In genomic region chr6:42075159-42075838, GRCh38 we compare ENCODE assay signal across 1 cellular context.
TF ChIP-seq lines count a peak whose summit lies in the region.

No MANE protein-coding gene starts in this region.

TF ChIP-seq in K562, 482 proteins besides CTCF, POLR2A, EP300 and RAD21 (continued from another document and continues in another):
- TF ChIP-seq CTCFL (IDR thresholded peaks at IDR 0.05; ENCODE audit: borderline replicate concordance, insufficient read depth, low read depth, low read length, poor library complexity, severe bottlenecking) (peak; percentile 49), RB1 (IDR thresholded peaks at IDR 0.05; ENCODE audit: low read depth) (peak; percentile 51; the same call in 1 of the 2 replicates), ZNF395 (CRISPR knock-in tag; IDR thresholded peaks at IDR 0.05) (no peak), RCOR1 (IDR thresholded peaks at IDR 0.05; ENCODE audit: borderline replicate concordance in 1 of 2, low read depth in 2 of 2, low read length in 2 of 2) (0 out of 4 replicates have a peak, but pooled peaks of 1 of the 2 experiments have one; percentile 37), TFAP4 (CRISPR knock-in tag; IDR thresholded peaks at IDR 0.05; ENCODE audit: borderline replicate concordance) (peak; percentile 28; the same call in 1 of the 2 replicates), XRCC5 (IDR thresholded peaks at IDR 0.05; ENCODE audit: low read depth, low read length) (0 out of 2 replicates have a peak, but pooled peaks have one; percentile 31), CHAMP1 (IDR thresholded peaks at IDR 0.05) (no peak), SP1 (CRISPR knock-in tag; IDR thresholded peaks at IDR 0.05) (peak; percentile 54; the same call in 1 of the 2 replicates), JUN (IDR thresholded peaks at IDR 0.05; ENCODE audit: borderline replicate concordance, low read depth, low read length) (0 out of 2 replicates have a peak, but pooled peaks have one; percentile 6), JUN (CRISPR knock-in tag; IDR thresholded peaks at IDR 0.05; ENCODE audit: borderline replicate concordance) (no peak), ELK3 (CRISPR knock-in tag; IDR thresholded peaks at IDR 0.05) (no peak), C11orf30 (IDR thresholded peaks at IDR 0.05; ENCODE audit: low read depth) (peak; percentile 88), ETV5 (CRISPR knock-in tag; IDR thresholded peaks at IDR 0.05; ENCODE audit: low read depth) (no peak; the same call in none of the 2 replicates), MAFG (tag; conservative IDR thresholded peaks at IDR 0.05) (peak; percentile 71), ARID2 (IDR thresholded peaks at IDR 0.05) (peak; percentile 80; the same call in 1 of the 2 replicates), ZFP91 (CRISPR knock-in tag; IDR thresholded peaks at IDR 0.05) (no peak), UBTF (IDR thresholded peaks at IDR 0.05; ENCODE audit: borderline replicate concordance in 1 of 2, low read depth in 2 of 2, low read length in 2 of 2) (0 out of 4 replicates have a peak, but pooled peaks of 1 of the 2 experiments have one; percentile 29), MCM5 (IDR thresholded peaks at IDR 0.05; ENCODE audit: low read depth) (no peak), HMGN3 (IDR thresholded peaks at IDR 0.05; ENCODE audit: borderline replicate concordance, extremely low read depth, insufficient read length, low read depth, low read length) (no peak), E2F6 (IDR thresholded peaks at IDR 0.05; ENCODE audit: borderline replicate concordance in 1 of 2, extremely low read depth in 1 of 2, insufficient read depth in 1 of 2, insufficient read length in 1 of 2, low read depth in 1 of 2, low read length in 1 of 2, poor library complexity in 1 of 2, severe bottlenecking in 1 of 2) (no peak), MGA (IDR thresholded peaks at IDR 0.05) (no peak), MAFF (IDR thresholded peaks at IDR 0.05; ENCODE audit: low read length) (peak; percentile 58; the same call in 1 of the 2 replicates), CHCHD3 (CRISPR knock-in tag; IDR thresholded peaks at IDR 0.05) (no peak), NR1H2 (CRISPR knock-in tag; IDR thresholded peaks at IDR 0.05) (no peak)
